24 cellular contexts compared by ENCODE assay signal in genomic region chr7:49721441-49721840, GRCh38. TPM values are rescaled to one million over a fixed set of nuclear protein-coding genes. Genes with fewer than 3 reads are reported as not detected.
DNase-seq lines count a peak whose midpoint lies in the region; ATAC-seq and TF ChIP-seq lines count a peak whose summit lies in the region.
"Had no signal": no experiment of that assay in that cellular context is flagged by ENCODE, and none has a peak within 500 bp of the region (broad histone marks: within the 10 kb centered on the region; RNA-seq: fewer than 3 reads in every experiment).

No MANE protein-coding gene starts in this region.

- no peaks in the 10 kb centered on the region for H3K9me3 ChIP-seq in colonic mucosa
- no peaks in the 10 kb centered on the region for H3K9me3 ChIP-seq in mucosa of descending colon
- H3K9me3 ChIP-seq in transverse colon: no peaks in the 10 kb centered on the region
- H3K9me3 ChIP-seq: BE2C, BLaER1 had no signal

- H3K36me3 ChIP-seq in colonic mucosa (no peaks in the 10 kb centered on the region), mucosa of descending colon (ENCODE audit: low read depth) (no peaks in the 10 kb centered on the region), transverse colon (no peaks in the 10 kb centered on the region)
- H3K36me3 ChIP-seq: BE2C, BLaER1 had no signal

- no peak for TF ChIP-seq EP300 in transverse colon (IDR thresholded peaks at IDR 0.05; ENCODE audit: low read depth)

- H3K27ac ChIP-seq in colonic mucosa (peak overlapping the region; percentile 20), transverse colon (peak overlapping the region; percentile 19 to 50 (median 38))
- H3K27ac ChIP-seq: BLaER1 had no signal

- in situ Hi-C loops in transverse colon (cut with MboI; ENCODE audit: low pct_ligation_motif_present in 1 of 4, low pct_unique_long_range_greater_than_20kb in 1 of 4, low sequenced_read_pairs in 3 of 4): no loop called here
- in situ Hi-C loops in G401 (cut with HindIII; ENCODE audit: low sequenced_read_pairs): no loop called here

- peak; percentile 84 for ATAC-seq in mucosa of descending colon
- ATAC-seq in SK-N-SH treated with all-trans-retinoic acid at 6 μM for 48 hours: no peak

- no peak overlapping the region for H3K9ac ChIP-seq in colonic mucosa (ENCODE audit: low read depth in 2 of 2, low read length in 2 of 2)
- H3K9ac ChIP-seq: BLaER1 had no signal

- WGBS in transverse colon (ENCODE audit: low coverage in 1 of 2), 2 donors: 4 to 36% methylated on average over 3 to 4 of the region's 4 CpGs

- no peaks in the 10 kb centered on the region for H3K27me3 ChIP-seq in colonic mucosa
- H3K27me3 ChIP-seq in transverse colon: no peaks in the 10 kb centered on the region
- H3K27me3 ChIP-seq: BE2C, BLaER1 had no signal

- peak; percentile 55 for DNase-seq in colonic mucosa
- peak in 2 of 3 donors; percentile 38 to 57 for DNase-seq in mucosa of descending colon
- DNase-seq in transverse colon: peak; percentile 57
- no peak for DNase-seq in foreskin fibroblast
- DNase-seq in G401 (ENCODE audit: low spot score): no peak
- DNase-seq: 8988T; ACHN; BE2C; C1 segment of cervical spinal cord; CD4-positive, alpha-beta memory T cell; CD4-positive, CD25-positive, alpha-beta regulatory T cell; CD8-positive, alpha-beta memory T cell; COR-L47; DMS 273 treated with DMSO at 0.1 percent for 48 hours; DMS153; DMS53; DMS79; DND-41; EL; GF-D8 had no signal

- intact Hi-C loops in colonic mucosa (cut with DNase I): no loop called here
- intact Hi-C loops in mucosa of descending colon (cut with DNase I, micrococcal nuclease): no loop called here
- intact Hi-C loops in transverse colon (cut with DNase I; ENCODE audit: low total_unique reads): no loop called here

- TF ChIP-seq CTCF in colonic mucosa (IDR thresholded peaks at IDR 0.05) (no peak), mucosa of descending colon (IDR thresholded peaks at IDR 0.05) (no peak), transverse colon (IDR thresholded peaks at IDR 0.05) (no peak), foreskin fibroblast (IDR thresholded peaks at IDR 0.05; ENCODE audit: low read depth, low read length) (no peak)

- no peak overlapping the region for H3K4me3 ChIP-seq in colonic mucosa
- H3K4me3 ChIP-seq in mucosa of descending colon: no peak overlapping the region
- H3K4me3 ChIP-seq in transverse colon: no peak overlapping the region
- no peak overlapping the region for H3K4me3 ChIP-seq in foreskin fibroblast (ENCODE audit: low read depth in 1 of 2, low read length in 2 of 2)
- H3K4me3 ChIP-seq: BLaER1 had no signal

- H3K4me1 ChIP-seq in colonic mucosa: peaks cover 3% of the 10 kb centered on the region
- H3K4me1 ChIP-seq in mucosa of descending colon (ENCODE audit: low read depth): peaks cover 10% of the 10 kb centered on the region
- H3K4me1 ChIP-seq in transverse colon: peaks cover 0 to 35% (median 2%) of the 10 kb centered on the region in 4 donors
- H3K4me1 ChIP-seq: BE2C, BLaER1 had no signal

- no peak for TF ChIP-seq POLR2A in transverse colon (IDR thresholded peaks at IDR 0.05)

TF ChIP-seq in SK-N-SH treated with all-trans-retinoic acid at 6 μM for 48 hours, 23 proteins besides CTCF, POLR2A, EP300 and RAD21 (continues in another document):
- TF ChIP-seq ARNTL (CRISPR knock-in tag; IDR thresholded peaks at IDR 0.05; ENCODE audit: borderline replicate concordance, low read depth) (no peak), ZNF70 (CRISPR knock-in tag; IDR thresholded peaks at IDR 0.05) (no peak), TCF4 (CRISPR knock-in tag; IDR thresholded peaks at IDR 0.05; ENCODE audit: borderline replicate concordance) (no peak), ZNF565 (CRISPR knock-in tag; conservative IDR thresholded peaks at IDR 0.05; ENCODE audit: low read depth) (no peak), CREB5 (CRISPR knock-in tag; IDR thresholded peaks at IDR 0.05; ENCODE audit: low read depth) (no peak), POU6F1 (CRISPR knock-in tag; IDR thresholded peaks at IDR 0.05; ENCODE audit: borderline replicate concordance, low read depth) (no peak), ZC3H10 (CRISPR knock-in tag; IDR thresholded peaks at IDR 0.05) (no peak), ZNF8 (CRISPR knock-in tag; IDR thresholded peaks at IDR 0.05) (no peak), TSHZ2 (CRISPR knock-in tag; IDR thresholded peaks at IDR 0.05) (no peak), ISL1 (CRISPR knock-in tag; IDR thresholded peaks at IDR 0.05) (no peak), PATZ1 (CRISPR knock-in tag; IDR thresholded peaks at IDR 0.05; ENCODE audit: borderline replicate concordance) (no peak), TOX (CRISPR knock-in tag; IDR thresholded peaks at IDR 0.05; ENCODE audit: borderline replicate concordance) (no peak), RARB (CRISPR knock-in tag; IDR thresholded peaks at IDR 0.05) (no peak), CSDC2 (CRISPR knock-in tag; IDR thresholded peaks at IDR 0.05) (no peak), BACH2 (CRISPR knock-in tag; IDR thresholded peaks at IDR 0.05; ENCODE audit: borderline replicate concordance) (no peak), ZFP3 (CRISPR knock-in tag; IDR thresholded peaks at IDR 0.05) (no peak), PPARA (CRISPR knock-in tag; IDR thresholded peaks at IDR 0.05; ENCODE audit: borderline replicate concordance) (no peak)

RNA-seq across cellular contexts. Expression of gene VWC2, which starts 52.0 kb away (rescaled TPM):
- total RNA-seq in colonic mucosa (under 1 TPM; 0.08 to 0.10 TPM), mucosa of descending colon (under 1 TPM; 0.06 to 0.17 (median 0.14) TPM), transverse colon (under 1 TPM in 2 of 4 donors, not detected in 2; 0.16 to 0.27 TPM)
- total RNA-seq in G401 (2014; rRNA removed; shearing (Covaris generic)): not detected in 2 replicates
- total RNA-seq: A673; CD4-positive, alpha-beta memory T cell; CD4-positive, CD25-positive, alpha-beta regulatory T cell; CD8-positive, alpha-beta memory T cell; Daoy had no signal

Comparison
In these comparisons a context has a peak if more than half of its experiments do, and no peak if none do; other contexts are left out.
1. DNase-seq: peak in colonic mucosa (single experiment), mucosa of descending colon (2 of 3) and transverse colon (single experiment); none in foreskin fibroblast (0 of 2) and G401 (single experiment).